ENCODE assay signal across 16 cellular contexts in the genomic region with DNA sequence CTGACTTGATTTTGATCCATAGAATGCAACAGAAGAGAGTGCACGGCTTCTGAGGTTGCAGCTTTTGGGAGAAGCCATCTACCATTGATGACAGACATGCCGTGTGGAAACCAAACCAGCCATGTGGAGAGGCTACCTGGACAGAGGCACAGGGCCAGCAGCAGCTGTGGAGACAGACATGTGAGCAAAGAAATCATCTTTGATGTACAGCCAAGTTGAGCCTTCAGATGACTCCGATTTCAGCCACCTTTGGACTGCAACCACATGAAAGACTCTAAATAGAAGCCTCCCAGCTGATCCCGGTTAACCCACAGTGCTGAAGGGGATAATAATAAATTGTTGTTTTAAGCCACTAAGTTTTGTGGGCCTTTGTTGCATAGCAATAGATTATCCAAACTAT.
"Had no signal": no experiment of that assay in that cellular context is flagged by ENCODE, and none has a peak within 500 bp of the region (broad histone marks: within the 10 kb centered on the region; RNA-seq: fewer than 3 reads in every experiment).

No MANE protein-coding gene starts in this region.

- H3K27me3 ChIP-seq: gastroesophageal sphincter, neutrophil, right atrium auricular region had no signal

- H3K36me3 ChIP-seq: gastroesophageal sphincter, neutrophil, right atrium auricular region had no signal

- H3K4me3 ChIP-seq: gastroesophageal sphincter, right atrium auricular region, smooth muscle cell had no signal

- H3K27ac ChIP-seq: epithelial cell of prostate, gastroesophageal sphincter, neutrophil, right atrium auricular region had no signal

- DNase-seq: activated CD4-positive, alpha-beta memory T cell treated with anti-CD3 and anti-CD28 coated beads, Interleukin-2, amount 10 ng/mL, durations not matched to agents 7 days and 5 days; activated CD4-positive, alpha-beta T cell treated with anti-CD3 and anti-CD28 coated beads for 36 hours; activated naive CD4-positive, alpha-beta T cell treated with anti-CD3 and anti-CD28 coated beads, Interleukin-2, amount 10 ng/mL, durations not matched to agents 7 days and 5 days; activated T-cell treated with anti-CD3 and anti-CD28 coated beads, Interleukin-2, amount 50 U/mL, for 24 hours; dermis blood vessel endothelial cell; effector memory CD8-positive, alpha-beta T cell; mammary epithelial cell; naive thymus-derived CD4-positive, alpha-beta T cell; posterior cingulate gyrus; stimulated activated CD4-positive, alpha-beta T cell treated with anti-CD3 and anti-CD28 coated beads, Interleukin-4, amount 100 ng/mL, for 4 hours; T-helper 17 cell had no signal

- H3K4me2 ChIP-seq: smooth muscle cell had no signal

- H3K9me3 ChIP-seq: gastroesophageal sphincter, neutrophil, right atrium auricular region had no signal

- ATAC-seq: activated CD4-positive, alpha-beta T cell treated with anti-CD3 and anti-CD28 coated beads for 36 hours; effector memory CD8-positive, alpha-beta T cell; gastroesophageal sphincter; naive thymus-derived CD4-positive, alpha-beta T cell; T-helper 17 cell had no signal
